ENCODE assay signal across 10 cellular contexts in the genomic region with DNA sequence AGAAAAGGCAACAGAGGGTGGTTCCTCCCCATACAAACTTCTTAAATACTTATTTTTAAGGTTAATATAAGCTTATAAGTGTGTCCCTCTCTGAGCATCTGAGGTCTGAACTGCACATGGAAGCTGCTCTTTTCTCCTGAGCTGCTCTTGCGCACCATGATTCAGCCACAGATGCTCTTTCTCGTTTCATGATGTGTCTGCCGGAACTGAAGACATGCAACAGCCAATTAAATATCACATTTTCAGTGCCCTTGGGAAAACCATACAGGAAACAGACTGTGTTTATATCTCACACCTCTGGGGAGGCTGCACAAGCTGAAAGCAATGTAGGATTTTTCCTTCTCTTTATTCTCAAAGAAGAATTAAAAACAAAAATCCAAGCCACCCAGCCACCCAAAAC.
DNase-seq lines count a peak whose midpoint lies in the region; ATAC-seq and TF ChIP-seq lines count a peak whose summit lies in the region.
"Had no signal": no experiment of that assay in that cellular context is flagged by ENCODE, and none has a peak within 500 bp of the region (broad histone marks: within the 10 kb centered on the region; RNA-seq: fewer than 3 reads in every experiment).

No MANE protein-coding gene starts in this region.

- no peaks in the 10 kb centered on the region for H3K36me3 Mint-ChIP-seq in stimulated activated effector memory CD8-positive, alpha-beta T cell treated with anti-CD3 and anti-CD28 coated beads, Interleukin-12 subunit alpha, Interleukin-12 subunit beta, amount 100 ng/mL, for 72 hours
- no peaks in the 10 kb centered on the region for H3K36me3 Mint-ChIP-seq in type B pancreatic cell

- ATAC-seq in GM18505 (IDR thresholded peaks at IDR 0.05; ENCODE audit: unreplicated experiment) (peak; percentile 67), GM21447 (IDR thresholded peaks at IDR 0.05; ENCODE audit: unreplicated experiment) (peak; percentile 96), HG03442 (IDR thresholded peaks at IDR 0.05; ENCODE audit: unreplicated experiment) (peak; percentile 64)
- no peak for ATAC-seq in stimulated activated effector memory CD8-positive, alpha-beta T cell treated with anti-CD3 and anti-CD28 coated beads, Interleukin-12 subunit alpha, Interleukin-12 subunit beta, amount 100 ng/mL, for 72 hours

- no peaks in the 10 kb centered on the region for H3K4me1 Mint-ChIP-seq in stimulated activated effector memory CD8-positive, alpha-beta T cell treated with anti-CD3 and anti-CD28 coated beads, Interleukin-12 subunit alpha, Interleukin-12 subunit beta, amount 100 ng/mL, for 72 hours
- H3K4me1 Mint-ChIP-seq in type B pancreatic cell (ENCODE audit: unreplicated experiment): peaks cover 18% of the 10 kb centered on the region

- TF ChIP-seq CTCF in foreskin fibroblast (IDR thresholded peaks at IDR 0.05; ENCODE audit: low read depth, low read length): no peak
- TF ChIP-seq CTCF in type B pancreatic cell (conservative IDR thresholded peaks at IDR 0.05): no peak

- H3K4me3 ChIP-seq in foreskin fibroblast (ENCODE audit: low read depth in 1 of 2, low read length in 2 of 2): no peak overlapping the region
- H3K4me3 ChIP-seq: coronary artery had no signal

- H3K27me3 Mint-ChIP-seq in type B pancreatic cell: peaks cover 5% of the 10 kb centered on the region

- H3K27ac Mint-ChIP-seq in stimulated activated effector memory CD8-positive, alpha-beta T cell treated with anti-CD3 and anti-CD28 coated beads, Interleukin-12 subunit alpha, Interleukin-12 subunit beta, amount 100 ng/mL, for 72 hours: no peak overlapping the region
- no peak overlapping the region for H3K27ac Mint-ChIP-seq in type B pancreatic cell

- no peak for TF ChIP-seq POLR2A in GM18505 (IDR thresholded peaks at IDR 0.05; ENCODE audit: borderline replicate concordance, extremely low read depth, insufficient read depth, insufficient read length)

- no peaks in the 10 kb centered on the region for H3K9me3 Mint-ChIP-seq in stimulated activated effector memory CD8-positive, alpha-beta T cell treated with anti-CD3 and anti-CD28 coated beads, Interleukin-12 subunit alpha, Interleukin-12 subunit beta, amount 100 ng/mL, for 72 hours
- no peaks in the 10 kb centered on the region for H3K9me3 Mint-ChIP-seq in type B pancreatic cell

- no peak overlapping the region for H3K4me3 Mint-ChIP-seq in stimulated activated effector memory CD8-positive, alpha-beta T cell treated with anti-CD3 and anti-CD28 coated beads, Interleukin-12 subunit alpha, Interleukin-12 subunit beta, amount 100 ng/mL, for 72 hours
- no peak overlapping the region for H3K4me3 Mint-ChIP-seq in type B pancreatic cell

- DNase-seq in foreskin fibroblast (peak; percentile 69 to 81), type B pancreatic cell (ENCODE audit: extremely low spot score, unreplicated experiment) (no peak)
- no peak for DNase-seq in activated CD8-positive, alpha-beta memory T cell treated with anti-CD3 and anti-CD28 coated beads, Interleukin-2, amount 50 U/mL, for 48 hours
- no peak for DNase-seq in stimulated activated CD4-positive, alpha-beta T cell treated with anti-CD3 and anti-CD28 coated beads, Interleukin-4, amount 100 ng/mL, for 4 hours
- DNase-seq in stimulated activated effector memory CD8-positive, alpha-beta T cell treated with anti-CD3 and anti-CD28 coated beads, Interleukin-12 subunit alpha, Interleukin-12 subunit beta, amount 100 ng/mL, for 72 hours (ENCODE audit: low spot score in 2 of 2): no peak
- DNase-seq: activated CD4-positive, alpha-beta T cell treated with anti-CD3 and anti-CD28 coated beads, Interleukin-2, amount 50 U/mL, for 4 hours had no signal

Comparison
In these comparisons a context has a peak if more than half of its experiments do, and no peak if none do; other contexts are left out.
1. DNase-seq: peak in foreskin fibroblast (2 of 2); none in activated CD8-positive, alpha-beta memory T cell treated with anti-CD3 and anti-CD28 coated beads, Interleukin-2, amount 50 U/mL, for 48 hours (single experiment), stimulated activated CD4-positive, alpha-beta T cell treated with anti-CD3 and anti-CD28 coated beads, Interleukin-4, amount 100 ng/mL, for 4 hours (0 of 2), stimulated activated effector memory CD8-positive, alpha-beta T cell treated with anti-CD3 and anti-CD28 coated beads, Interleukin-12 subunit alpha, Interleukin-12 subunit beta, amount 100 ng/mL, for 72 hours (0 of 2) and type B pancreatic cell (single experiment).